ENCODE assay signal across 9 cellular contexts in genomic region chr3:123194552-123194951, GRCh38. TPM values are rescaled to one million over a fixed set of nuclear protein-coding genes. Genes with fewer than 3 reads are reported as not detected.
DNase-seq lines count a peak whose midpoint lies in the region; ATAC-seq and TF ChIP-seq lines count a peak whose summit lies in the region.
"Had no signal": no experiment of that assay in that cellular context is flagged by ENCODE, and none has a peak within 500 bp of the region (broad histone marks: within the 10 kb centered on the region; RNA-seq: fewer than 3 reads in every experiment).

No MANE protein-coding gene starts in this region.

- H3K4me1 ChIP-seq in spleen: no peaks in the 10 kb centered on the region

- WGBS in spleen, 5 donors: 46 to 72% (median 56%) methylated on average over 10 of the region's 10 CpGs

- TF ChIP-seq CTCF in fibroblast of pulmonary artery (IDR thresholded peaks at IDR 0.05; ENCODE audit: low read length, missing control alignments): peak; percentile 45
- no peak for TF ChIP-seq CTCF in omental fat pad (IDR thresholded peaks at IDR 0.05)
- TF ChIP-seq CTCF in spleen (IDR thresholded peaks at IDR 0.05 in 8 of 11, conservative IDR thresholded peaks at IDR 0.05 in 3 of 11): peak in 4 of 11 experiments; percentile 20 to 41 (median 38)

- H3K36me3 ChIP-seq in spleen: no peaks in the 10 kb centered on the region

- ATAC-seq in omental fat pad (ENCODE audit: low FRiP score): peak; percentile 48
- ATAC-seq: activated CD8-positive, alpha-beta T cell treated with anti-CD3 and anti-CD28 coated beads, Interleukin-2, amount 10 ng/mL, durations not matched to agents 7 days and 5 days had no signal

- intact Hi-C loops in spleen (cut with DNase I; ENCODE audit: low total_unique reads): no loop called here

- no peaks in the 10 kb centered on the region for H3K27me3 ChIP-seq in spleen (replicated peaks in 1 of 7)

- peaks cover 0 to 16% (median 0%) of the 10 kb centered on the region in 8 donors for H3K9me3 ChIP-seq in spleen

- H3K4me3 ChIP-seq in fibroblast of pulmonary artery (replicated peaks; ENCODE audit: low read depth, low read length) (no peak overlapping the region), spleen (no peak overlapping the region)

- no peak overlapping the region for H3K27ac ChIP-seq in spleen

- DNase-seq in Daoy (ENCODE audit: low read depth) (peak; percentile 17), NCI-H82 treated with DMSO at 0.1 percent for 48 hours (lab: John Stamatoyannopoulos, UW; ENCODE audit: unreplicated experiment) (peak; percentile 56), fibroblast of pulmonary artery (ENCODE audit: low read depth) (peak; percentile 33), omental fat pad (ENCODE audit: low spot score) (no peak), NCI-H1092 (lab: John Stamatoyannopoulos, UW) (no peak), spleen (no peak), inferior parietal cortex (ENCODE audit: extremely low spot score) (no peak), NCI-H187 treated with DMSO at 0.1 percent for 48 hours (lab: John Stamatoyannopoulos, UW) (no peak)
- DNase-seq: activated CD8-positive, alpha-beta T cell treated with anti-CD3 and anti-CD28 coated beads, Interleukin-2, amount 10 ng/mL, durations not matched to agents 7 days and 5 days had no signal

- no peak for TF ChIP-seq POLR2A in spleen (IDR thresholded peaks at IDR 0.05)

RNA-seq across cellular contexts. Expression of gene SEC22A, which starts 7.2 kb away (rescaled TPM):
- 44.9 and 45.1 TPM in 2 replicates for total RNA-seq in Daoy (2014; rRNA removed; shearing (Covaris generic))
- 10 to 100 TPM; 18.4 to 33.7 (median 31.1) TPM for total RNA-seq in omental fat pad
- 10 to 100 TPM; 10.2 to 40.6 (median 15.6) TPM for total RNA-seq in spleen
- 1 to 10 TPM; 6.8 to 8.6 (median 7.6) TPM for polyA plus RNA-seq in spleen

Comparison
In these comparisons a context has a peak if more than half of its experiments do, and no peak if none do; other contexts are left out.
1. DNase-seq: peak in Daoy (single experiment), NCI-H82 treated with DMSO at 0.1 percent for 48 hours (single experiment) and fibroblast of pulmonary artery (single experiment); none in omental fat pad (single experiment), NCI-H1092 (single experiment), spleen (single experiment), inferior parietal cortex (single experiment) and NCI-H187 treated with DMSO at 0.1 percent for 48 hours (single experiment).